8 cellular contexts compared by ENCODE assay signal in genomic region chr2:95346236-95346737, GRCh38. TPM values are rescaled to one million over a fixed set of nuclear protein-coding genes. Genes with fewer than 3 reads are reported as not detected.
DNase-seq lines count a peak whose midpoint lies in the region; ATAC-seq, FAIRE-seq and TF ChIP-seq lines count a peak whose summit lies in the region.
"Had no signal": no experiment of that assay in that cellular context is flagged by ENCODE, and none has a peak within 500 bp of the region (broad histone marks: within the 10 kb centered on the region; RNA-seq: fewer than 3 reads in every experiment).

No MANE protein-coding gene starts in this region.

- H3K4me3 ChIP-seq in KMS-11 (IDR thresholded peaks at IDR 0.05; ENCODE audit: insufficient read depth, low read depth, low read length) (peak overlapping the region; percentile 61), colonic mucosa (peak overlapping the region; percentile 59), left lung (peak overlapping the region; percentile 58 to 59), upper lobe of left lung (peak overlapping the region; percentile 47 to 76 (median 67))

- no peak for TF ChIP-seq EP300 in upper lobe of left lung (IDR thresholded peaks at IDR 0.05)

- DNase-seq in GM13976 (ENCODE audit: low spot score), result peak; percentile 64
- DNase-seq in colonic mucosa, result peak; percentile 65
- DNase-seq in left lung, result peak; percentile 61 to 84
- peak; percentile 40 to 93 for DNase-seq in upper lobe of left lung
- DNase-seq in GM12891 (ENCODE audit: insufficient read length, low spot score), result no peak

- H3K79me2 ChIP-seq in KMS-11 (ENCODE audit: insufficient read depth, low read depth), result no peaks in the 10 kb centered on the region

- intact Hi-C loops in colonic mucosa (cut with DNase I) (loop anchor here (10.0 kb wide), 1 partner anchor 389 kb away; no protein-coding TSS in a partner anchor), left lung (cut with DNase I) (no loop called here)

- H3K9me3 ChIP-seq in colonic mucosa (no peaks in the 10 kb centered on the region), left lung (no peaks in the 10 kb centered on the region), upper lobe of left lung (no peaks in the 10 kb centered on the region)

- in situ Hi-C loops in GM13976 (cut with MboI; ENCODE audit: low sequenced_read_pairs, unreplicated experiment), result no loop called here

- no peaks in the 10 kb centered on the region for H3K36me3 ChIP-seq in KMS-11 (ENCODE audit: insufficient read depth)
- no peaks in the 10 kb centered on the region for H3K36me3 ChIP-seq in colonic mucosa
- no peaks in the 10 kb centered on the region for H3K36me3 ChIP-seq in left lung
- no peaks in the 10 kb centered on the region for H3K36me3 ChIP-seq in upper lobe of left lung

- H4K20me1 ChIP-seq in KMS-11 (ENCODE audit: insufficient read depth), result no peaks in the 10 kb centered on the region

- H3K4me2 ChIP-seq in KMS-11, result peak overlapping the region; percentile 64

- no peaks in the 10 kb centered on the region for H3K4me1 ChIP-seq in KMS-11 (ENCODE audit: low read depth, poor library complexity, severe bottlenecking)
- H3K4me1 ChIP-seq in colonic mucosa, result no peaks in the 10 kb centered on the region
- peaks cover 0 to 20% of the 10 kb centered on the region in 2 donors for H3K4me1 ChIP-seq in left lung
- peaks cover 12 to 22% (median 15%) of the 10 kb centered on the region in 4 donors for H3K4me1 ChIP-seq in upper lobe of left lung

- H3K9ac ChIP-seq in KMS-11, result peak overlapping the region; percentile 73; the same call in 1 of the 2 replicates
- peak overlapping the region in 1 of 2 donors; percentile 76 for H3K9ac ChIP-seq in colonic mucosa (ENCODE audit: low read depth in 2 of 2, low read length in 2 of 2)

- no peaks in the 10 kb centered on the region; the same call in 1 of the 2 replicates for H3K27me3 ChIP-seq in KMS-11 (ENCODE audit: insufficient read depth, low read depth)
- peaks cover 26% of the 10 kb centered on the region for H3K27me3 ChIP-seq in colonic mucosa
- H3K27me3 ChIP-seq in left lung, result peaks cover 7 to 77% of the 10 kb centered on the region in 2 donors
- peaks cover 0 to 16% (median 8%) of the 10 kb centered on the region in 4 donors for H3K27me3 ChIP-seq in upper lobe of left lung

- peak; percentile 84 for ATAC-seq in left lung
- ATAC-seq in upper lobe of left lung (ENCODE audit: low FRiP score in 2 of 2), result peak in 1 of 2 donors; percentile 82
- no peak for ATAC-seq in HG03139 (IDR thresholded peaks at IDR 0.05; ENCODE audit: unreplicated experiment)

- TF ChIP-seq CTCF in GM13976 (IDR thresholded peaks at IDR 0.05; ENCODE audit: borderline replicate concordance, control extremely low read depth, extremely low read depth, insufficient read depth, missing control alignments) (no peak), KMS-11 (conservative IDR thresholded peaks at IDR 0.05; ENCODE audit: low read depth, low read length) (no peak), colonic mucosa (IDR thresholded peaks at IDR 0.05) (no peak), left lung (IDR thresholded peaks at IDR 0.05) (no peak), upper lobe of left lung (IDR thresholded peaks at IDR 0.05) (no peak)

- H3K27ac ChIP-seq in KMS-11 (no peak overlapping the region), colonic mucosa (peak overlapping the region; percentile 59), left lung (peak overlapping the region; percentile 39 to 70), upper lobe of left lung (peak overlapping the region in 2 of 4 donors; percentile 30 to 76)

- peak overlapping the region; percentile 99 for H2AFZ ChIP-seq in KMS-11 (ENCODE audit: low read depth)

- WGBS in upper lobe of left lung, 2 donors, result no CpG with 5 or more reads among the region's 87 CpGs

- FAIRE-seq in GM12891 (lab: Jason Lieb, UNC), result no peak

- TF ChIP-seq POLR2A in upper lobe of left lung (IDR thresholded peaks at IDR 0.05) (no peak), GM12891 (IDR thresholded peaks at IDR 0.05; ENCODE audit: low read depth, low read length) (no peak)

TF ChIP-seq in GM12891, 5 proteins besides CTCF, POLR2A, EP300 and RAD21:
- no peak for TF ChIP-seq SPI1 (IDR thresholded peaks at IDR 0.05; ENCODE audit: low read depth, low read length)
- TF ChIP-seq TAF1 (IDR thresholded peaks at IDR 0.05; ENCODE audit: low read depth, low read length), result no peak
- no peak for TF ChIP-seq PAX5 (IDR thresholded peaks at IDR 0.05; ENCODE audit: insufficient read depth, low read length, severe bottlenecking)
- no peak for TF ChIP-seq POLR2AphosphoS5 (IDR thresholded peaks at IDR 0.05; ENCODE audit: low read depth, low read length)
- no peak for TF ChIP-seq POU2F2 (IDR thresholded peaks at IDR 0.05; ENCODE audit: low read depth, low read length)

RNA-seq across cellular contexts. Expression of gene KCNIP3, which starts 49.1 kb away (rescaled TPM):
- total RNA-seq in colonic mucosa (1 to 10 TPM; 1.5 to 2.3 TPM), left lung (1 to 10 TPM; 3.2 to 4.5 TPM), upper lobe of left lung (1 to 10 TPM; 1.0 to 5.9 (median 2.5) TPM)
- not detected for polyA plus RNA-seq in GM12891 (2012; ENCODE audit: low read depth, missing spikeins)
- total RNA-seq: activated B cell treated with CpG ODN at 0.5 μM for 24 hours had no signal

RNA-seq across cellular contexts. Expression of gene FAHD2A, which starts 56.2 kb away (rescaled TPM):
- total RNA-seq in colonic mucosa (10 to 100 TPM; 21.0 to 28.9 TPM), left lung (10 to 100 TPM; 23.6 to 26.8 TPM), upper lobe of left lung (10 to 100 TPM; 18.9 to 23.3 (median 22.2) TPM)
- polyA plus RNA-seq in GM12891 (2012; ENCODE audit: low read depth, missing spikeins), result 19.9 TPM
